In genomic region chr7:144730224-144730623, GRCh38 we compare ENCODE assay signal across 31 cellular contexts.
"Had no signal": no experiment of that assay in that cellular context is flagged by ENCODE, and none has a peak within 500 bp of the region (broad histone marks: within the 10 kb centered on the region; RNA-seq: fewer than 3 reads in every experiment).

No MANE protein-coding gene starts in this region.

- H3K27me3 ChIP-seq: adrenal gland, body of pancreas, colonic mucosa, esophagus squamous epithelium had no signal

- H3K9me3 Mint-ChIP-seq: activated B cell treated with CpG ODN at 0.5 μM for 24 hours; activated CD8-positive, alpha-beta T cell treated with anti-CD3 and anti-CD28 coated beads for 36 hours; activated naive CD4-positive, alpha-beta T cell treated with anti-CD3 and anti-CD28 coated beads for 36 hours; activated naive CD8-positive, alpha-beta T cell treated with anti-CD3 and anti-CD28 coated beads for 36 hours; activated naive CD8-positive, alpha-beta T cell treated with anti-CD3 and anti-CD28 coated beads, Interleukin-2, amount 50 U/mL, for 24 hours; T-helper 2 cell treated with Interferon-gamma antibody and Interleukin-4, amounts not matched to agents 5 μg/mL and 100 μg/mL, for 36 hours had no signal

- FAIRE-seq: endothelial cell of umbilical vein had no signal

- H3K4me3 Mint-ChIP-seq: activated B cell treated with CpG ODN at 0.5 μM for 24 hours; activated CD8-positive, alpha-beta T cell treated with anti-CD3 and anti-CD28 coated beads for 36 hours; activated naive CD4-positive, alpha-beta T cell treated with anti-CD3 and anti-CD28 coated beads for 36 hours; activated naive CD4-positive, alpha-beta T cell treated with anti-CD3 and anti-CD28 coated beads, Interleukin-2, amount 50 U/mL, for 24 hours; activated naive CD8-positive, alpha-beta T cell treated with anti-CD3 and anti-CD28 coated beads for 36 hours; activated naive CD8-positive, alpha-beta T cell treated with anti-CD3 and anti-CD28 coated beads, Interleukin-2, amount 50 U/mL, for 24 hours; activated T-cell treated with anti-CD3 and anti-CD28 coated beads, Interleukin-2, amount 50 U/mL, for 72 hours; T-helper 17 cell; T-helper 2 cell treated with Interferon-gamma antibody and Interleukin-4, amounts not matched to agents 5 μg/mL and 100 μg/mL, for 36 hours had no signal

- H3K36me3 ChIP-seq: adrenal gland, colonic mucosa, esophagus squamous epithelium, WERI-Rb-1 had no signal

- H3K4me1 ChIP-seq: adrenal gland, body of pancreas, colonic mucosa, esophagus squamous epithelium had no signal

- DNase-seq: activated B cell treated with CpG ODN at 0.5 μM for 24 hours; activated CD4-positive, alpha-beta T cell treated with anti-CD3 and anti-CD28 coated beads for 48 hours; activated CD4-positive, alpha-beta T cell treated with anti-CD3 and anti-CD28 coated beads, Interleukin-2, amount 50 U/mL, for 1 hour; activated CD4-positive, alpha-beta T cell treated with anti-CD3 and anti-CD28 coated beads, Interleukin-2, amount 50 U/mL, for 48 hours; activated CD8-positive, alpha-beta memory T cell treated with anti-CD3 and anti-CD28 coated beads for 24 hours; activated CD8-positive, alpha-beta T cell treated with anti-CD3 and anti-CD28 coated beads for 36 hours; activated gamma-delta T cell; activated naive CD4-positive, alpha-beta T cell treated with anti-CD3 and anti-CD28 coated beads for 36 hours; activated naive CD8-positive, alpha-beta T cell treated with anti-CD3 and anti-CD28 coated beads for 36 hours; activated naive CD8-positive, alpha-beta T cell treated with anti-CD3 and anti-CD28 coated beads, Interleukin-2, amount 50 U/mL, for 24 hours; activated T-cell treated with anti-CD3 and anti-CD28 coated beads, Interleukin-2, amount 50 U/mL, for 1 hour; activated T-cell treated with anti-CD3 and anti-CD28 coated beads, Interleukin-2, amount 50 U/mL, for 72 hours; adrenal gland; amygdala; aorta; body of pancreas; caudate nucleus; colonic mucosa; effector CD8-positive, alpha-beta T cell; esophagus squamous epithelium; foreskin melanocyte; head of caudate nucleus; T-helper 1 cell; T-helper 17 cell; T1000; WERI-Rb-1 had no signal

- H3K4me3 ChIP-seq: adrenal gland, body of pancreas, colonic mucosa, esophagus squamous epithelium had no signal

- ATAC-seq: activated CD4-positive, CD25-positive, alpha-beta regulatory T cell treated with anti-CD3 and anti-CD28 coated beads, Interleukin-2, amount 50 U/mL, for 24 hours; activated CD8-positive, alpha-beta T cell treated with anti-CD3 and anti-CD28 coated beads for 36 hours; activated naive CD8-positive, alpha-beta T cell treated with anti-CD3 and anti-CD28 coated beads, Interleukin-2, amount 50 U/mL, for 24 hours; activated T-cell treated with anti-CD3 and anti-CD28 coated beads, Interleukin-2, amount 50 U/mL, for 72 hours; body of pancreas; T-helper 17 cell had no signal

- H3K27ac ChIP-seq: adrenal gland, body of pancreas, colonic mucosa, epithelial cell of prostate, esophagus squamous epithelium, WERI-Rb-1 had no signal

- H3K27me3 Mint-ChIP-seq: activated B cell treated with CpG ODN at 0.5 μM for 24 hours; activated CD8-positive, alpha-beta T cell treated with anti-CD3 and anti-CD28 coated beads for 36 hours; activated naive CD4-positive, alpha-beta T cell treated with anti-CD3 and anti-CD28 coated beads, Interleukin-2, amount 50 U/mL, for 24 hours; activated naive CD8-positive, alpha-beta T cell treated with anti-CD3 and anti-CD28 coated beads for 36 hours; activated naive CD8-positive, alpha-beta T cell treated with anti-CD3 and anti-CD28 coated beads, Interleukin-2, amount 50 U/mL, for 24 hours; T-helper 17 cell had no signal

- H3K9me3 ChIP-seq: adrenal gland, body of pancreas, colonic mucosa, esophagus squamous epithelium had no signal

- H3K4me1 Mint-ChIP-seq: activated naive CD8-positive, alpha-beta T cell treated with anti-CD3 and anti-CD28 coated beads for 36 hours; activated naive CD8-positive, alpha-beta T cell treated with anti-CD3 and anti-CD28 coated beads, Interleukin-2, amount 50 U/mL, for 24 hours had no signal
